ENCODE assay signal across 16 cellular contexts in genomic region chr11:14552089-14552488, GRCh38.
"Had no signal": no experiment of that assay in that cellular context is flagged by ENCODE, and none has a peak within 500 bp of the region (broad histone marks: within the 10 kb centered on the region; RNA-seq: fewer than 3 reads in every experiment).

No MANE protein-coding gene starts in this region.

- H3K27me3 Mint-ChIP-seq: activated naive CD8-positive, alpha-beta T cell treated with anti-CD3 and anti-CD28 coated beads, Interleukin-2, amount 10 ng/mL, durations not matched to agents 7 days and 5 days; activated T-helper 17 cell treated with anti-CD3 and anti-CD28 coated beads, Interleukin-2, amount 50 U/mL, for 72 hours; stimulated activated naive B cell treated with anti-CD40 and anti-IgM and Interleukin-4, amounts not matched to agents 10 μg/mL and 1 μg/mL and 100 μg/mL, for 72 hours had no signal

- ATAC-seq: activated T-helper 17 cell treated with anti-CD3 and anti-CD28 coated beads, Interleukin-2, amount 50 U/mL, for 72 hours; stimulated activated naive B cell treated with anti-CD40 and anti-IgM and Interleukin-4, amounts not matched to agents 10 μg/mL and 1 μg/mL and 100 μg/mL, for 72 hours had no signal

- H3K4me3 Mint-ChIP-seq: activated naive CD8-positive, alpha-beta T cell treated with anti-CD3 and anti-CD28 coated beads, Interleukin-2, amount 10 ng/mL, durations not matched to agents 7 days and 5 days; activated T-helper 17 cell treated with anti-CD3 and anti-CD28 coated beads, Interleukin-2, amount 50 U/mL, for 72 hours; naive B cell; stimulated activated naive B cell treated with anti-CD40 and anti-IgM and Interleukin-4, amounts not matched to agents 10 μg/mL and 1 μg/mL and 100 μg/mL, for 72 hours had no signal

- H3K36me3 Mint-ChIP-seq: naive B cell; stimulated activated naive B cell treated with anti-CD40 and anti-IgM and Interleukin-4, amounts not matched to agents 10 μg/mL and 1 μg/mL and 100 μg/mL, for 72 hours had no signal

- DNase-seq: activated CD4-positive, alpha-beta T cell treated with anti-CD3 and anti-CD28 coated beads for 1 hour; activated CD4-positive, alpha-beta T cell treated with anti-CD3 and anti-CD28 coated beads, Interleukin-2, amount 50 U/mL, for 4 hours; activated naive CD4-positive, alpha-beta T cell treated with Interleukin-2 at 50 U/mL for 16 hours; activated naive CD8-positive, alpha-beta T cell treated with anti-CD3 and anti-CD28 coated beads, Interleukin-2, amount 10 ng/mL, durations not matched to agents 7 days and 5 days; activated T-cell treated with anti-CD3 and anti-CD28 coated beads for 4 hours; amygdala; foreskin fibroblast; hypothalamus; islet precursor cell; naive B cell; pancreas; stimulated activated naive B cell treated with anti-CD40 and anti-IgM and Interleukin-4, amounts not matched to agents 10 μg/mL and 1 μg/mL and 100 μg/mL, for 72 hours; WERI-Rb-1 had no signal

- H3K27me3 ChIP-seq: cardiac muscle cell, dorsolateral prefrontal cortex, pancreas had no signal

- H3K9me3 Mint-ChIP-seq: activated naive CD8-positive, alpha-beta T cell treated with anti-CD3 and anti-CD28 coated beads, Interleukin-2, amount 10 ng/mL, durations not matched to agents 7 days and 5 days; activated T-helper 17 cell treated with anti-CD3 and anti-CD28 coated beads, Interleukin-2, amount 50 U/mL, for 72 hours; naive B cell; stimulated activated naive B cell treated with anti-CD40 and anti-IgM and Interleukin-4, amounts not matched to agents 10 μg/mL and 1 μg/mL and 100 μg/mL, for 72 hours had no signal

- H3K4me1 ChIP-seq: pancreas had no signal

- H3K9me3 ChIP-seq: pancreas had no signal

- H3K4me3 ChIP-seq: cardiac muscle cell, dorsolateral prefrontal cortex, pancreas had no signal

- H3K36me3 ChIP-seq: cardiac muscle cell, pancreas, WERI-Rb-1 had no signal

- H3K27ac ChIP-seq: cardiac muscle cell, pancreas, WERI-Rb-1 had no signal

- H3K27ac Mint-ChIP-seq: activated naive CD8-positive, alpha-beta T cell treated with anti-CD3 and anti-CD28 coated beads, Interleukin-2, amount 10 ng/mL, durations not matched to agents 7 days and 5 days; activated T-helper 17 cell treated with anti-CD3 and anti-CD28 coated beads, Interleukin-2, amount 50 U/mL, for 72 hours; stimulated activated naive B cell treated with anti-CD40 and anti-IgM and Interleukin-4, amounts not matched to agents 10 μg/mL and 1 μg/mL and 100 μg/mL, for 72 hours had no signal
